1 cellular context compared by ENCODE assay signal in the genomic region with DNA sequence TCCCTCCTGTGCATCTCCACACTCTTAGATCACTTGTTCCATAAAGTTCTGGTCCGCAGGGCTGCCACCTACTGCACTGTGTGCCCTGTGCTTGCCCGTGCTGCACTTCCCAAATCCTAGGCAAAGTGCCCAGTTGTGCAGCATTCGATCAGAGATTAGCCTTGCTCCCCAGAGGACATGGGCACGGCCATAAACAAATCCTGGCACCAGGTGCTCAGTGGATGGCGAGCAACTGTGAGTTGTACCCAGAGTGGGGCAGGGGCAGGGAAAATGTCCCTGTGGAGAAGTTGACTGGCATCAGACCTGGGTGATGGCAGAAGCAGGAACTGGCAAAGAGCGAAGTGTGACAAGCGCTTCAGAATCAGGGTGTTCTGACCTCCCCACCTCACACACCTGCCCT.
TF ChIP-seq lines count a peak whose summit lies in the region.

No MANE protein-coding gene starts in this region.

TF ChIP-seq in WTC11, 78 proteins besides CTCF, POLR2A, EP300 and RAD21 (continued from another document):
- TF ChIP-seq, protein P1, sequence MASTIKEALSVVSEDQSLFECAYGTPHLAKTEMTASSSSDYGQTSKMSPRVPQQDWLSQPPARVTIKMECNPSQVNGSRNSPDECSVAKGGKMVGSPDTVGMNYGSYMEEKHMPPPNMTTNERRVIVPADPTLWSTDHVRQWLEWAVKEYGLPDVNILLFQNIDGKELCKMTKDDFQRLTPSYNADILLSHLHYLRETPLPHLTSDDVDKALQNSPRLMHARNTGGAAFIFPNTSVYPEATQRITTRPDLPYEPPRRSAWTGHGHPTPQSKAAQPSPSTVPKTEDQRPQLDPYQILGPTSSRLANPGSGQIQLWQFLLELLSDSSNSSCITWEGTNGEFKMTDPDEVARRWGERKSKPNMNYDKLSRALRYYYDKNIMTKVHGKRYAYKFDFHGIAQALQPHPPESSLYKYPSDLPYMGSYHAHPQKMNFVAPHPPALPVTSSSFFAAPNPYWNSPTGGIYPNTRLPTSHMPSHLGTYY (CRISPR knock-in tag; IDR thresholded peaks at IDR 0.05), result no peak
- TF ChIP-seq, protein P2, sequence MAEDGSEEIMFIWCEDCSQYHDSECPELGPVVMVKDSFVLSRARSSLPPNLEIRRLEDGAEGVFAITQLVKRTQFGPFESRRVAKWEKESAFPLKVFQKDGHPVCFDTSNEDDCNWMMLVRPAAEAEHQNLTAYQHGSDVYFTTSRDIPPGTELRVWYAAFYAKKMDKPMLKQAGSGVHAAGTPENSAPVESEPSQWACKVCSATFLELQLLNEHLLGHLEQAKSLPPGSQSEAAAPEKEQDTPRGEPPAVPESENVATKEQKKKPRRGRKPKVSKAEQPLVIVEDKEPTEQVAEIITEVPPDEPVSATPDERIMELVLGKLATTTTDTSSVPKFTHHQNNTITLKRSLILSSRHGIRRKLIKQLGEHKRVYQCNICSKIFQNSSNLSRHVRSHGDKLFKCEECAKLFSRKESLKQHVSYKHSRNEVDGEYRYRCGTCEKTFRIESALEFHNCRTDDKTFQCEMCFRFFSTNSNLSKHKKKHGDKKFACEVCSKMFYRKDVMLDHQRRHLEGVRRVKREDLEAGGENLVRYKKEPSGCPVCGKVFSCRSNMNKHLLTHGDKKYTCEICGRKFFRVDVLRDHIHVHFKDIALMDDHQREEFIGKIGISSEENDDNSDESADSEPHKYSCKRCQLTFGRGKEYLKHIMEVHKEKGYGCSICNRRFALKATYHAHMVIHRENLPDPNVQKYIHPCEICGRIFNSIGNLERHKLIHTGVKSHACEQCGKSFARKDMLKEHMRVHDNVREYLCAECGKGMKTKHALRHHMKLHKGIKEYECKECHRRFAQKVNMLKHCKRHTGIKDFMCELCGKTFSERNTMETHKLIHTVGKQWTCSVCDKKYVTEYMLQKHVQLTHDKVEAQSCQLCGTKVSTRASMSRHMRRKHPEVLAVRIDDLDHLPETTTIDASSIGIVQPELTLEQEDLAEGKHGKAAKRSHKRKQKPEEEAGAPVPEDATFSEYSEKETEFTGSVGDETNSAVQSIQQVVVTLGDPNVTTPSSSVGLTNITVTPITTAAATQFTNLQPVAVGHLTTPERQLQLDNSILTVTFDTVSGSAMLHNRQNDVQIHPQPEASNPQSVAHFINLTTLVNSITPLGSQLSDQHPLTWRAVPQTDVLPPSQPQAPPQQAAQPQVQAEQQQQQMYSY (CRISPR knock-in tag; IDR thresholded peaks at IDR 0.05), result no peak
- TF ChIP-seq, protein P3, sequence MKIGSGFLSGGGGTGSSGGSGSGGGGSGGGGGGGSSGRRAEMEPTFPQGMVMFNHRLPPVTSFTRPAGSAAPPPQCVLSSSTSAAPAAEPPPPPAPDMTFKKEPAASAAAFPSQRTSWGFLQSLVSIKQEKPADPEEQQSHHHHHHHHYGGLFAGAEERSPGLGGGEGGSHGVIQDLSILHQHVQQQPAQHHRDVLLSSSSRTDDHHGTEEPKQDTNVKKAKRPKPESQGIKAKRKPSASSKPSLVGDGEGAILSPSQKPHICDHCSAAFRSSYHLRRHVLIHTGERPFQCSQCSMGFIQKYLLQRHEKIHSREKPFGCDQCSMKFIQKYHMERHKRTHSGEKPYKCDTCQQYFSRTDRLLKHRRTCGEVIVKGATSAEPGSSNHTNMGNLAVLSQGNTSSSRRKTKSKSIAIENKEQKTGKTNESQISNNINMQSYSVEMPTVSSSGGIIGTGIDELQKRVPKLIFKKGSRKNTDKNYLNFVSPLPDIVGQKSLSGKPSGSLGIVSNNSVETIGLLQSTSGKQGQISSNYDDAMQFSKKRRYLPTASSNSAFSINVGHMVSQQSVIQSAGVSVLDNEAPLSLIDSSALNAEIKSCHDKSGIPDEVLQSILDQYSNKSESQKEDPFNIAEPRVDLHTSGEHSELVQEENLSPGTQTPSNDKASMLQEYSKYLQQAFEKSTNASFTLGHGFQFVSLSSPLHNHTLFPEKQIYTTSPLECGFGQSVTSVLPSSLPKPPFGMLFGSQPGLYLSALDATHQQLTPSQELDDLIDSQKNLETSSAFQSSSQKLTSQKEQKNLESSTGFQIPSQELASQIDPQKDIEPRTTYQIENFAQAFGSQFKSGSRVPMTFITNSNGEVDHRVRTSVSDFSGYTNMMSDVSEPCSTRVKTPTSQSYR (CRISPR knock-in tag; IDR thresholded peaks at IDR 0.05), result no peak
- TF ChIP-seq, protein P4, sequence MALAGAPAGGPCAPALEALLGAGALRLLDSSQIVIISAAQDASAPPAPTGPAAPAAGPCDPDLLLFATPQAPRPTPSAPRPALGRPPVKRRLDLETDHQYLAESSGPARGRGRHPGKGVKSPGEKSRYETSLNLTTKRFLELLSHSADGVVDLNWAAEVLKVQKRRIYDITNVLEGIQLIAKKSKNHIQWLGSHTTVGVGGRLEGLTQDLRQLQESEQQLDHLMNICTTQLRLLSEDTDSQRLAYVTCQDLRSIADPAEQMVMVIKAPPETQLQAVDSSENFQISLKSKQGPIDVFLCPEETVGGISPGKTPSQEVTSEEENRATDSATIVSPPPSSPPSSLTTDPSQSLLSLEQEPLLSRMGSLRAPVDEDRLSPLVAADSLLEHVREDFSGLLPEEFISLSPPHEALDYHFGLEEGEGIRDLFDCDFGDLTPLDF (CRISPR knock-in tag; IDR thresholded peaks at IDR 0.05), result no peak
- no peak for TF ChIP-seq TCF7 (CRISPR knock-in tag; IDR thresholded peaks at IDR 0.05; ENCODE audit: low read depth)
- TF ChIP-seq GABPB1 (CRISPR knock-in tag; IDR thresholded peaks at IDR 0.05), result no peak
- no peak for TF ChIP-seq ZNF396 (CRISPR knock-in tag; IDR thresholded peaks at IDR 0.05; ENCODE audit: borderline replicate concordance)
- TF ChIP-seq, protein P5, sequence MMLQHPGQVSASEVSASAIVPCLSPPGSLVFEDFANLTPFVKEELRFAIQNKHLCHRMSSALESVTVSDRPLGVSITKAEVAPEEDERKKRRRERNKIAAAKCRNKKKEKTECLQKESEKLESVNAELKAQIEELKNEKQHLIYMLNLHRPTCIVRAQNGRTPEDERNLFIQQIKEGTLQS (CRISPR knock-in tag; conservative IDR thresholded peaks at IDR 0.05), result no peak
- TF ChIP-seq MXD4 (CRISPR knock-in tag; IDR thresholded peaks at IDR 0.05; ENCODE audit: borderline replicate concordance), result no peak
- TF ChIP-seq JUN (CRISPR knock-in tag; IDR thresholded peaks at IDR 0.05), result no peak
